ENCODE assay signal across 27 cellular contexts in genomic region chr12:97946701-97947100, GRCh38.
"Had no signal": no experiment of that assay in that cellular context is flagged by ENCODE, and none has a peak within 500 bp of the region (broad histone marks: within the 10 kb centered on the region; RNA-seq: fewer than 3 reads in every experiment).

No MANE protein-coding gene starts in this region.

- FAIRE-seq: endometrium, kidney had no signal

- H3K9me3 ChIP-seq: colonic mucosa, esophagus squamous epithelium, gastrocnemius medialis, lower lobe of right lung had no signal

- H3K27me3 ChIP-seq: colonic mucosa, esophagus squamous epithelium, gastrocnemius medialis, heart right ventricle had no signal

- H3K4me3 Mint-ChIP-seq: dendritic cell treated with granulocyte-macrophage colony-stimulating factor and Interleukin-4, amounts not matched to agents 40 ng/mL and 50 ng/mL, for 4 days; immature natural killer cell; mesothelial cell of epicardium; naive B cell; naive thymus-derived CD8-positive, alpha-beta T cell had no signal

- H3K27me3 Mint-ChIP-seq: dendritic cell treated with granulocyte-macrophage colony-stimulating factor and Interleukin-4, amounts not matched to agents 40 ng/mL and 50 ng/mL, for 4 days had no signal

- H3K27ac ChIP-seq: colonic mucosa, epithelial cell of prostate, esophagus squamous epithelium, gastrocnemius medialis, heart right ventricle, left ventricle myocardium inferior, lower lobe of right lung had no signal

- H3K27ac Mint-ChIP-seq: dendritic cell treated with granulocyte-macrophage colony-stimulating factor and Interleukin-4, amounts not matched to agents 40 ng/mL and 50 ng/mL, for 4 days; immature natural killer cell; mesothelial cell of epicardium; naive B cell; naive thymus-derived CD8-positive, alpha-beta T cell had no signal

- H3K36me3 ChIP-seq: colonic mucosa, esophagus squamous epithelium, gastrocnemius medialis, heart right ventricle, left ventricle myocardium inferior, lower lobe of right lung had no signal

- H3K4me1 Mint-ChIP-seq: immature natural killer cell; mesothelial cell of epicardium; naive B cell; naive thymus-derived CD8-positive, alpha-beta T cell had no signal

- H3K4me3 ChIP-seq: colonic mucosa, esophagus squamous epithelium, gastrocnemius medialis, heart right ventricle, left ventricle myocardium inferior, lower lobe of right lung, mucosa of descending colon had no signal

- H3K4me1 ChIP-seq: colonic mucosa, esophagus squamous epithelium, gastrocnemius medialis, heart right ventricle, left ventricle myocardium inferior, lower lobe of right lung had no signal

- DNase-seq: colonic mucosa; cortex of kidney; effector memory CD4-positive, alpha-beta T cell; erythroblast; esophagus squamous epithelium; foreskin fibroblast; foreskin melanocyte; gastrocnemius medialis; glutamatergic neuron; head of caudate nucleus; heart right ventricle; hippocampal formation; immature natural killer cell; islet precursor cell; kidney; kidney glomerular epithelial cell; left colon; left ventricle myocardium inferior; lower lobe of right lung; mesenchymal stem cell; mucosa of descending colon; naive B cell; naive thymus-derived CD8-positive, alpha-beta T cell had no signal
